In the genomic region with DNA sequence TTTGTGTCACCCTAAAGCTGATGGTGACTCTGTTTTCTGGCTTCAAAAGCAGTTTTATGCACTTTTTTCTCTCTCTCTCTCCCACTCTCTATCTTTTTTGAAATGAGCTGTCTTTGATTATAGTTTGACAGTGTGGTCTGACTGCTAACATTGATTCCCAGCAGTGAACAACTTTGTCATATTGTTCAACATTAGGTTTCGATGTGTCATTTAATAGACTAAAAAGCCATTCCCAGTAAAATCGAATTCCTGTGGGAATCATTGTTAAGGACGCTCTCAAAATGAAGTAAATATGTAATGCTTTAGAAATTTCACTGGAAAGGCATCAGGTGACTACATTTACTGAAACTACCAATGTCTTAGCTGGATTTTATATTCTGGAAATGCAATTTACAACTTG, we compare ENCODE assay signal across 18 cellular contexts.
DNase-seq lines count a peak whose midpoint lies in the region; ATAC-seq, FAIRE-seq and TF ChIP-seq lines count a peak whose summit lies in the region.
"Had no signal": no experiment of that assay in that cellular context is flagged by ENCODE, and none has a peak within 500 bp of the region (broad histone marks: within the 10 kb centered on the region; RNA-seq: fewer than 3 reads in every experiment).

No MANE protein-coding gene starts in this region.

- H3K4me1 ChIP-seq in RWPE2 (ENCODE audit: insufficient read depth, poor library complexity, severe bottlenecking) (peaks cover 17% of the 10 kb centered on the region), skeletal muscle satellite cell (ENCODE audit: control insufficient read depth, insufficient read depth, low read length) (peaks cover 15% of the 10 kb centered on the region)
- H3K4me1 ChIP-seq: HAP-1 had no signal

- no peaks in the 10 kb centered on the region for H3K27me3 ChIP-seq in RWPE2 (ENCODE audit: insufficient read depth, poor library complexity, severe bottlenecking)
- H3K27me3 ChIP-seq in skeletal muscle satellite cell (ENCODE audit: control insufficient read depth, insufficient read depth, low read length): no peaks in the 10 kb centered on the region

- DNase-seq in GM18507 (ENCODE audit: extremely low spot score, insufficient read length, low read depth) (no peak), RWPE2 (ENCODE audit: low spot score) (no peak), kidney tubule cell (ENCODE audit: low spot score) (peak; percentile 70)
- no peak for DNase-seq in activated effector memory CD4-positive, alpha-beta T cell treated with Interleukin-2 at 50 U/mL for 16 hours
- DNase-seq: GDM1; NCI-H1105; NCI-H2081; NCI-H2171 treated with DMSO at 0.1 percent for 48 hours; NCI-H446; NCI-H69; NK-92 treated with Interleukin-12 subunit alpha and Interleukin-12 subunit beta, amount 100 ng/mL, for 24 hours; SHP77 had no signal

- H3K4me2 ChIP-seq in skeletal muscle satellite cell (ENCODE audit: low read length): peak overlapping the region; percentile 32

- H3K9ac ChIP-seq in skeletal muscle satellite cell (ENCODE audit: low read depth, low read length): no peak overlapping the region

- H3K9me3 ChIP-seq in RWPE2 (ENCODE audit: severe bottlenecking): no peaks in the 10 kb centered on the region
- H3K9me3 ChIP-seq in skeletal muscle satellite cell (replicated peaks; ENCODE audit: low read length): no peaks in the 10 kb centered on the region
- H3K9me3 ChIP-seq: HAP-1 had no signal

- TF ChIP-seq CTCF in RWPE2 (IDR thresholded peaks at IDR 0.05; ENCODE audit: poor library complexity, severe bottlenecking): no peak

- ATAC-seq in RWPE2 (ENCODE audit: low read depth) (no peak), GM21515 (IDR thresholded peaks at IDR 0.05; ENCODE audit: unreplicated experiment) (no peak), HG02885 (IDR thresholded peaks at IDR 0.05; ENCODE audit: poor library complexity, unreplicated experiment) (no peak)

- H3K36me3 ChIP-seq in RWPE2 (ENCODE audit: low read depth) (no peaks in the 10 kb centered on the region), skeletal muscle satellite cell (ENCODE audit: insufficient read depth, low read length) (no peaks in the 10 kb centered on the region)
- H3K36me3 ChIP-seq: HAP-1 had no signal

- H3K27ac ChIP-seq in RWPE2 (ENCODE audit: poor library complexity, severe bottlenecking): peak overlapping the region; percentile 55
- H3K27ac ChIP-seq: SK-N-MC had no signal

- H3K4me3 ChIP-seq in RWPE2 (ENCODE audit: severe bottlenecking) (no peak overlapping the region), skeletal muscle satellite cell (ENCODE audit: low read length) (no peak overlapping the region)
- H3K4me3 ChIP-seq: HAP-1, SK-N-MC had no signal

- peak; percentile 63 for FAIRE-seq in GM18507 (lab: Jason Lieb, UNC)
- FAIRE-seq: HTR-8/SVneo had no signal
